In genomic region chr22:50342651-50343540, GRCh38 we compare ENCODE assay signal across 8 cellular contexts. TPM values are rescaled to one million over a fixed set of nuclear protein-coding genes. Genes with fewer than 3 reads are reported as not detected.
A peak's percentile ranks its signal among the peaks of the same experiment; 100 is the strongest.
DNase-seq lines count a peak whose midpoint lies in the region; ATAC-seq and TF ChIP-seq lines count a peak whose summit lies in the region.

TSS of gene PPP6R2 (plus strand) at chr22:50343327. CDS start at chr22:50393909, 50,582 bp downstream.

- H3K27me3 ChIP-seq in neural progenitor cell, result peaks cover 5% of the 10 kb centered on the region
- H3K27me3 ChIP-seq in stomach smooth muscle (ENCODE audit: control insufficient read depth in 1 of 2, insufficient read depth in 2 of 2, low read length in 2 of 2), result no peaks in the 10 kb centered on the region

- no peaks in the 10 kb centered on the region for H3K4me1 ChIP-seq in neural progenitor cell
- peaks cover 18% of the 10 kb centered on the region for H3K4me1 ChIP-seq in stomach smooth muscle (ENCODE audit: control insufficient read depth, insufficient read depth, low read length)

- no peaks in the 10 kb centered on the region for H3K36me3 Mint-ChIP-seq in neural progenitor cell

- peak within 1 kb of the TSS; percentile 80 for H2AFZ ChIP-seq in neural progenitor cell (replicated peaks)

- no peaks in the 10 kb centered on the region for H3K27me3 Mint-ChIP-seq in neural progenitor cell (ENCODE audit: insufficient read depth, low read depth)

- peaks cover 19% of the 10 kb centered on the region for H4K20me1 ChIP-seq in neural progenitor cell (ENCODE audit: low read depth)

- peak within 1 kb of the TSS; percentile 58 for H3K27ac Mint-ChIP-seq in neural progenitor cell

- H3K27ac ChIP-seq in C4-2B (peak within 1 kb of the TSS; percentile 91), neural progenitor cell (peak within 1 kb of the TSS; percentile 74), stomach smooth muscle (ENCODE audit: low read length) (no peak within 1 kb of the TSS)

- H3F3A ChIP-seq in neural progenitor cell (ENCODE audit: low read depth), result peaks cover 44% of the 10 kb centered on the region

- peak within 1 kb of the TSS; percentile 75 to 78 for H3K4me3 ChIP-seq in foreskin fibroblast (ENCODE audit: low read depth in 1 of 2, low read length in 2 of 2)
- peak within 1 kb of the TSS; percentile 94 for H3K4me3 ChIP-seq in neural progenitor cell
- H3K4me3 ChIP-seq in stomach smooth muscle (ENCODE audit: low read length in 2 of 2), result peak within 1 kb of the TSS; percentile 73 to 81

- no peaks in the 10 kb centered on the region for H3K9me3 Mint-ChIP-seq in neural progenitor cell

- peak within 1 kb of the TSS; percentile 88 for H3K4me3 Mint-ChIP-seq in neural progenitor cell

- DNase-seq in RPMI8226 (peak; percentile 88), foreskin fibroblast (peak; percentile 71 to 88), neural progenitor cell (ENCODE audit: low spot score) (peak; percentile 93)
- DNase-seq in activated effector memory CD4-positive, alpha-beta T cell treated with anti-CD3 and anti-CD28 coated beads, Interleukin-2, amount 50 U/mL, for 16 hours, result peak; percentile 97

- H3K9ac ChIP-seq in neural progenitor cell, result peak within 1 kb of the TSS; percentile 86
- H3K9ac ChIP-seq in stomach smooth muscle (ENCODE audit: low read length in 2 of 2), result peak within 1 kb of the TSS; percentile 76 to 89

- H3K4me2 ChIP-seq in neural progenitor cell, result peak within 1 kb of the TSS; percentile 83

- peak; percentile 66 for ATAC-seq in GM19351 (IDR thresholded peaks at IDR 0.05; ENCODE audit: unreplicated experiment)
- ATAC-seq in HG03565 (IDR thresholded peaks at IDR 0.05; ENCODE audit: unreplicated experiment), result peak; percentile 51

- TF ChIP-seq CTCF in C4-2B (conservative IDR thresholded peaks at IDR 0.05) (no peak; the same call in none of the 2 replicates), foreskin fibroblast (IDR thresholded peaks at IDR 0.05; ENCODE audit: low read depth, low read length) (no peak), neural progenitor cell (IDR thresholded peaks at IDR 0.05) (no peak)

- H3K36me3 ChIP-seq in neural progenitor cell (no peaks in the 10 kb centered on the region), stomach smooth muscle (ENCODE audit: control insufficient read depth in 2 of 2, insufficient read depth in 2 of 2, low read length in 2 of 2) (no peaks in the 10 kb centered on the region)

- H3K9me3 ChIP-seq in neural progenitor cell (ENCODE audit: low read depth) (no peaks in the 10 kb centered on the region), stomach smooth muscle (ENCODE audit: control insufficient read depth in 2 of 2, low read length in 2 of 2) (no peaks in the 10 kb centered on the region)

- peaks cover 5% of the 10 kb centered on the region for H3K79me2 ChIP-seq in neural progenitor cell (ENCODE audit: low read depth)

- H3K4me1 Mint-ChIP-seq in neural progenitor cell, result peaks cover 7% of the 10 kb centered on the region

RNA-seq across cellular contexts. Expression of gene PPP6R2, which starts in this region (rescaled TPM):
- 32.6 and 65.5 TPM in 2 replicates for total RNA-seq in neural progenitor cell (ENCODE audit: low replicate concordance)
